ENCODE assay signal across 40 cellular contexts in the genomic region with DNA sequence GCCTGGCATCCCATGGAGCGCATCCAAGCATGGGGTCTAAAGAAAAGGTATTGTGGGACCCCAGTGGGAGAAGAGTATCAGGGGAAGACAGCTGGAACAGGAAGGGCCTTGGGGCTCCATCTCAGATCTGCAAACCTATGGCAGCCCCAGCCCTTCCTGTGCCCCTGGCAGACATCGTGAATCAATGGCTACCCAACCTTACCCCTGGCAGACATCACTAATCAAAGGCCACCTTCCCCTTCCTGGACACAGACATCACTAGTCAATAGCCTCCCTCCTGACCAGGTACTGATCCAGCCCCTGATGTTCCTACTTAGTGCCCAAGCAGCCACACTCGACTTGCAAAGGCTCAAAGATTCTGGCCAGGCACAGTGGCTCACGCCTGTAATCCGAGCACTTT. TPM values are rescaled to one million over a fixed set of nuclear protein-coding genes. Genes with fewer than 3 reads are reported as not detected.
"Had no signal": no experiment of that assay in that cellular context is flagged by ENCODE, and none has a peak within 500 bp of the region (broad histone marks: within the 10 kb centered on the region; RNA-seq: fewer than 3 reads in every experiment).

No MANE protein-coding gene starts in this region.

- H3K4me3 ChIP-seq: adrenal gland, ascending aorta, body of pancreas, breast epithelium, cardiac muscle cell had no signal

- DNase-seq: activated effector memory CD4-positive, alpha-beta T cell treated with anti-CD3 and anti-CD28 coated beads, Interleukin-2, amount 50 U/mL, for 16 hours; activated effector memory CD4-positive, alpha-beta T cell treated with Interleukin-2 at 50 U/mL for 16 hours; activated gamma-delta T cell; activated gamma-delta T cell treated with Interleukin-2 at 50 U/mL for 16 hours; activated naive CD4-positive, alpha-beta T cell; activated naive CD4-positive, alpha-beta T cell treated with anti-CD3 and anti-CD28 coated beads for 36 hours; activated naive CD4-positive, alpha-beta T cell treated with anti-CD3 and anti-CD28 coated beads, Interleukin-2, amount 10 ng/mL, durations not matched to agents 7 days and 5 days; activated naive CD4-positive, alpha-beta T cell treated with anti-CD3 and anti-CD28 coated beads, Interleukin-2, amount 50 U/mL, for 16 hours; activated naive CD4-positive, alpha-beta T cell treated with Interleukin-2 at 50 U/mL for 16 hours; activated naive CD8-positive, alpha-beta T cell treated with anti-CD3 and anti-CD28 coated beads for 36 hours; activated naive CD8-positive, alpha-beta T cell treated with anti-CD3 and anti-CD28 coated beads, Interleukin-2, amount 10 ng/mL, durations not matched to agents 7 days and 5 days; activated naive CD8-positive, alpha-beta T cell treated with anti-CD3 and anti-CD28 coated beads, Interleukin-2, amount 50 U/mL, for 24 hours; activated T-cell treated with anti-CD3 and anti-CD28 coated beads, Interleukin-2, amount 50 U/mL, for 1 hour; activated T-cell treated with anti-CD3 and anti-CD28 coated beads, Interleukin-2, amount 50 U/mL, for 24 hours; activated T-cell treated with anti-CD3 and anti-CD28 coated beads, Interleukin-2, amount 50 U/mL, for 4 hours; activated T-cell treated with anti-CD3 and anti-CD28 coated beads, Interleukin-2, amount 50 U/mL, for 48 hours; activated T-cell treated with anti-CD3 and anti-CD28 coated beads, Interleukin-2, amount 50 U/mL, for 72 hours; adrenal gland; amniotic stem cell; amygdala; anterior cingulate cortex; aorta; body of pancreas; brain microvascular endothelial cell; caudate nucleus; central memory CD4-positive, alpha-beta T cell; cerebellar nuclear complex had no signal

- H3K36me3 ChIP-seq: adrenal gland, ascending aorta, brain microvascular endothelial cell, breast epithelium, cardiac muscle cell had no signal

- H3K4me1 Mint-ChIP-seq: activated T-helper 17 cell treated with anti-CD3 and anti-CD28 coated beads, Interleukin-2, amount 50 U/mL, for 72 hours had no signal

- ATAC-seq: activated naive CD4-positive, alpha-beta T cell treated with anti-CD3 and anti-CD28 coated beads, Interleukin-2, amount 50 U/mL, for 72 hours; activated naive CD8-positive, alpha-beta T cell treated with anti-CD3 and anti-CD28 coated beads, Interleukin-2, amount 50 U/mL, for 24 hours; activated T-cell treated with anti-CD3 and anti-CD28 coated beads, Interleukin-2, amount 50 U/mL, for 4 hours; activated T-cell treated with anti-CD3 and anti-CD28 coated beads, Interleukin-2, amount 50 U/mL, for 72 hours; activated T-helper 17 cell treated with anti-CD3 and anti-CD28 coated beads, Interleukin-2, amount 50 U/mL, for 72 hours; body of pancreas had no signal

- H3K9me3 Mint-ChIP-seq: activated naive CD4-positive, alpha-beta T cell treated with anti-CD3 and anti-CD28 coated beads for 36 hours; activated naive CD4-positive, alpha-beta T cell treated with anti-CD3 and anti-CD28 coated beads, Interleukin-2, amount 10 ng/mL, durations not matched to agents 7 days and 5 days; activated naive CD4-positive, alpha-beta T cell treated with anti-CD3 and anti-CD28 coated beads, Interleukin-2, amount 50 U/mL, for 24 hours; activated naive CD4-positive, alpha-beta T cell treated with anti-CD3 and anti-CD28 coated beads, Interleukin-2, amount 50 U/mL, for 72 hours; activated naive CD8-positive, alpha-beta T cell treated with anti-CD3 and anti-CD28 coated beads for 36 hours; activated naive CD8-positive, alpha-beta T cell treated with anti-CD3 and anti-CD28 coated beads, Interleukin-2, amount 10 ng/mL, durations not matched to agents 7 days and 5 days; activated naive CD8-positive, alpha-beta T cell treated with anti-CD3 and anti-CD28 coated beads, Interleukin-2, amount 50 U/mL, for 24 hours; activated T-cell treated with anti-CD3 and anti-CD28 coated beads, Interleukin-2, amount 50 U/mL, for 24 hours; activated T-cell treated with anti-CD3 and anti-CD28 coated beads, Interleukin-2, amount 50 U/mL, for 4 hours; activated T-helper 1 cell treated with anti-CD3 and anti-CD28 coated beads, Interleukin-12 subunit alpha, Interleukin-12 subunit beta, Interleukin-2, Interleukin-4 antibody, amounts not matched to agents 30 ng/mL and 10 ng/mL and 1 ng/mL, durations not matched to agents 14 hours and 24 hours and 36 hours; activated T-helper 17 cell treated with anti-CD3 and anti-CD28 coated beads, Interleukin-2, amount 50 U/mL, for 72 hours; activated T-helper 2 cell treated with anti-CD3 and anti-CD28 coated beads, Interferon-gamma antibody, Interleukin-2, Interleukin-4, amounts not matched to agents 10 μg/mL and 5 μg/mL and 100 μg/mL, durations not matched to agents 14 hours and 24 hours and 36 hours; brain; central memory CD8-positive, alpha-beta T cell had no signal

- H3K27me3 ChIP-seq: adrenal gland, ascending aorta, body of pancreas, brain microvascular endothelial cell, breast epithelium, cardiac muscle cell had no signal

- H3K27ac Mint-ChIP-seq: activated naive CD4-positive, alpha-beta T cell treated with anti-CD3 and anti-CD28 coated beads for 36 hours; activated naive CD4-positive, alpha-beta T cell treated with anti-CD3 and anti-CD28 coated beads, Interleukin-2, amount 10 ng/mL, durations not matched to agents 7 days and 5 days; activated naive CD4-positive, alpha-beta T cell treated with anti-CD3 and anti-CD28 coated beads, Interleukin-2, amount 50 U/mL, for 24 hours; activated naive CD4-positive, alpha-beta T cell treated with anti-CD3 and anti-CD28 coated beads, Interleukin-2, amount 50 U/mL, for 72 hours; activated naive CD8-positive, alpha-beta T cell; activated naive CD8-positive, alpha-beta T cell treated with anti-CD3 and anti-CD28 coated beads for 36 hours; activated naive CD8-positive, alpha-beta T cell treated with anti-CD3 and anti-CD28 coated beads, Interleukin-2, amount 10 ng/mL, durations not matched to agents 7 days and 5 days; activated naive CD8-positive, alpha-beta T cell treated with anti-CD3 and anti-CD28 coated beads, Interleukin-2, amount 50 U/mL, for 24 hours; activated T-cell treated with anti-CD3 and anti-CD28 coated beads, Interleukin-2, amount 50 U/mL, for 24 hours; activated T-cell treated with anti-CD3 and anti-CD28 coated beads, Interleukin-2, amount 50 U/mL, for 72 hours; activated T-helper 1 cell treated with anti-CD3 and anti-CD28 coated beads, Interleukin-12 subunit alpha, Interleukin-12 subunit beta, Interleukin-2, Interleukin-4 antibody, amounts not matched to agents 30 ng/mL and 10 ng/mL and 1 ng/mL, durations not matched to agents 14 hours and 24 hours and 36 hours; activated T-helper 17 cell treated with anti-CD3 and anti-CD28 coated beads, Interleukin-2, amount 50 U/mL, for 72 hours; activated T-helper 2 cell treated with anti-CD3 and anti-CD28 coated beads, Interferon-gamma antibody, Interleukin-2, Interleukin-4, amounts not matched to agents 10 μg/mL and 5 μg/mL and 100 μg/mL, durations not matched to agents 14 hours and 24 hours and 36 hours; brain had no signal

- H3K9me3 ChIP-seq: adrenal gland, ascending aorta, body of pancreas, breast epithelium had no signal

- H3K36me3 Mint-ChIP-seq: activated naive CD4-positive, alpha-beta T cell treated with anti-CD3 and anti-CD28 coated beads, Interleukin-2, amount 10 ng/mL, durations not matched to agents 7 days and 5 days; activated naive CD4-positive, alpha-beta T cell treated with anti-CD3 and anti-CD28 coated beads, Interleukin-2, amount 50 U/mL, for 24 hours; activated naive CD4-positive, alpha-beta T cell treated with anti-CD3 and anti-CD28 coated beads, Interleukin-2, amount 50 U/mL, for 72 hours; activated naive CD8-positive, alpha-beta T cell; activated naive CD8-positive, alpha-beta T cell treated with anti-CD3 and anti-CD28 coated beads for 36 hours; activated naive CD8-positive, alpha-beta T cell treated with anti-CD3 and anti-CD28 coated beads, Interleukin-2, amount 10 ng/mL, durations not matched to agents 7 days and 5 days; brain had no signal

- H3K27ac ChIP-seq: adrenal gland, ascending aorta, body of pancreas, brain microvascular endothelial cell, breast epithelium, cardiac muscle cell had no signal

- H3K4me3 Mint-ChIP-seq: activated naive CD4-positive, alpha-beta T cell treated with anti-CD3 and anti-CD28 coated beads for 36 hours; activated naive CD4-positive, alpha-beta T cell treated with anti-CD3 and anti-CD28 coated beads, Interleukin-2, amount 10 ng/mL, durations not matched to agents 7 days and 5 days; activated naive CD4-positive, alpha-beta T cell treated with anti-CD3 and anti-CD28 coated beads, Interleukin-2, amount 50 U/mL, for 24 hours; activated naive CD8-positive, alpha-beta T cell; activated naive CD8-positive, alpha-beta T cell treated with anti-CD3 and anti-CD28 coated beads for 36 hours; activated naive CD8-positive, alpha-beta T cell treated with anti-CD3 and anti-CD28 coated beads, Interleukin-2, amount 10 ng/mL, durations not matched to agents 7 days and 5 days; activated naive CD8-positive, alpha-beta T cell treated with anti-CD3 and anti-CD28 coated beads, Interleukin-2, amount 50 U/mL, for 24 hours; activated T-cell treated with anti-CD3 and anti-CD28 coated beads, Interleukin-2, amount 50 U/mL, for 24 hours; activated T-cell treated with anti-CD3 and anti-CD28 coated beads, Interleukin-2, amount 50 U/mL, for 4 hours; activated T-cell treated with anti-CD3 and anti-CD28 coated beads, Interleukin-2, amount 50 U/mL, for 72 hours; activated T-helper 1 cell treated with anti-CD3 and anti-CD28 coated beads, Interleukin-12 subunit alpha, Interleukin-12 subunit beta, Interleukin-2, Interleukin-4 antibody, amounts not matched to agents 30 ng/mL and 10 ng/mL and 1 ng/mL, durations not matched to agents 14 hours and 24 hours and 36 hours; activated T-helper 17 cell treated with anti-CD3 and anti-CD28 coated beads, Interleukin-2, amount 50 U/mL, for 72 hours; brain; central memory CD8-positive, alpha-beta T cell had no signal

- H3K4me1 ChIP-seq: adrenal gland, ascending aorta, body of pancreas, breast epithelium had no signal

- H3K27me3 Mint-ChIP-seq: activated naive CD4-positive, alpha-beta T cell treated with anti-CD3 and anti-CD28 coated beads, Interleukin-2, amount 50 U/mL, for 24 hours; activated naive CD8-positive, alpha-beta T cell; activated naive CD8-positive, alpha-beta T cell treated with anti-CD3 and anti-CD28 coated beads, Interleukin-2, amount 10 ng/mL, durations not matched to agents 7 days and 5 days; activated naive CD8-positive, alpha-beta T cell treated with anti-CD3 and anti-CD28 coated beads, Interleukin-2, amount 50 U/mL, for 24 hours; activated T-cell treated with anti-CD3 and anti-CD28 coated beads, Interleukin-2, amount 50 U/mL, for 24 hours; activated T-helper 17 cell treated with anti-CD3 and anti-CD28 coated beads, Interleukin-2, amount 50 U/mL, for 72 hours; central memory CD8-positive, alpha-beta T cell had no signal

- FAIRE-seq: astrocyte, bronchial epithelial cell had no signal

RNA-seq across cellular contexts. Expression of a gene that starts 15.8 kb away (rescaled TPM):
- total RNA-seq: activated naive CD4-positive, alpha-beta T cell treated with anti-CD3 and anti-CD28 coated beads for 36 hours; activated naive CD4-positive, alpha-beta T cell treated with anti-CD3 and anti-CD28 coated beads, Interleukin-2, amount 50 U/mL, for 72 hours; activated naive CD8-positive, alpha-beta T cell treated with anti-CD3 and anti-CD28 coated beads for 36 hours; activated T-cell treated with anti-CD3 and anti-CD28 coated beads, Interleukin-2, amount 50 U/mL, for 72 hours; activated T-helper 1 cell treated with anti-CD3 and anti-CD28 coated beads, Interleukin-12 subunit alpha, Interleukin-12 subunit beta, Interleukin-2, Interleukin-4 antibody, amounts not matched to agents 30 ng/mL and 10 ng/mL and 1 ng/mL, durations not matched to agents 14 hours and 24 hours and 36 hours; activated T-helper 17 cell treated with anti-CD3 and anti-CD28 coated beads, Interleukin-2, amount 50 U/mL, for 72 hours; activated T-helper 2 cell treated with anti-CD3 and anti-CD28 coated beads, Interferon-gamma antibody, Interleukin-2, Interleukin-4, amounts not matched to agents 10 μg/mL and 5 μg/mL and 100 μg/mL, durations not matched to agents 14 hours and 24 hours and 36 hours; astrocyte; bronchial epithelial cell had no signal
